31 cellular contexts compared by ENCODE assay signal in genomic region chr9:137251490-137252268, GRCh38. TPM values are rescaled to one million over a fixed set of nuclear protein-coding genes. Genes with fewer than 3 reads are reported as not detected.
"Had no signal": no experiment of that assay in that cellular context is flagged by ENCODE, and none has a peak within 500 bp of the region (broad histone marks: within the 10 kb centered on the region; RNA-seq: fewer than 3 reads in every experiment).

No MANE protein-coding gene starts in this region.

- H3K4me3 Mint-ChIP-seq: activated CD8-positive, alpha-beta T cell treated with anti-CD3 and anti-CD28 coated beads, Interleukin-2, amount 10 ng/mL, durations not matched to agents 7 days and 5 days; activated naive CD4-positive, alpha-beta T cell treated with anti-CD3 and anti-CD28 coated beads, Interleukin-2, amount 50 U/mL, for 24 hours had no signal

- H3K4me3 ChIP-seq: adrenal gland, ascending aorta, ovary, prostate gland, right atrium auricular region, uterus had no signal

- H3K27ac ChIP-seq: adrenal gland, ascending aorta, brain microvascular endothelial cell, ovary, prostate gland, right atrium auricular region, uterus had no signal

- H3K9me3 Mint-ChIP-seq: activated naive CD4-positive, alpha-beta T cell treated with anti-CD3 and anti-CD28 coated beads, Interleukin-2, amount 50 U/mL, for 24 hours had no signal

- DNase-seq: activated CD4-positive, alpha-beta T cell treated with anti-CD3 and anti-CD28 coated beads for 1 hour; activated CD4-positive, alpha-beta T cell treated with anti-CD3 and anti-CD28 coated beads, Interleukin-2, amount 50 U/mL, for 1 hour; activated CD8-positive, alpha-beta T cell treated with anti-CD3 and anti-CD28 coated beads, Interleukin-2, amount 10 ng/mL, durations not matched to agents 7 days and 5 days; activated gamma-delta T cell treated with Interleukin-2 at 50 U/mL for 16 hours; activated T-cell treated with anti-CD3 and anti-CD28 coated beads, Interleukin-2, amount 50 U/mL, for 1 hour; adrenal gland; brain microvascular endothelial cell; caudate nucleus; dermis blood vessel endothelial cell; effector CD8-positive, alpha-beta T cell; foreskin melanocyte; head of caudate nucleus; hypothalamus; left cardiac atrium; ovary; stimulated activated CD4-positive, alpha-beta T cell treated with anti-CD3 and anti-CD28 coated beads, Interleukin-12 subunit alpha, Interleukin-12 subunit beta, amount 100 ng/mL, for 4 hours; stimulated activated CD4-positive, alpha-beta T cell treated with anti-CD3 and anti-CD28 coated beads, Interleukin-4, amount 100 ng/mL, for 4 hours; stimulated activated naive CD8-positive, alpha-beta T cell treated with anti-CD3 and anti-CD28 coated beads, Interleukin-15, Interleukin-2, amounts not matched to agents 100 U/mL and 50 U/mL, for 24 hours; substantia nigra; T-helper 9 cell; uterus had no signal

- H3K36me3 ChIP-seq: adrenal gland, ovary, prostate gland, uterus had no signal

- H3K36me3 Mint-ChIP-seq: activated naive CD4-positive, alpha-beta T cell treated with anti-CD3 and anti-CD28 coated beads, Interleukin-2, amount 50 U/mL, for 24 hours had no signal

- H3K27ac Mint-ChIP-seq: activated CD8-positive, alpha-beta T cell treated with anti-CD3 and anti-CD28 coated beads, Interleukin-2, amount 10 ng/mL, durations not matched to agents 7 days and 5 days; activated naive CD4-positive, alpha-beta T cell treated with anti-CD3 and anti-CD28 coated beads, Interleukin-2, amount 50 U/mL, for 24 hours had no signal

- ATAC-seq: activated CD8-positive, alpha-beta T cell treated with anti-CD3 and anti-CD28 coated beads, Interleukin-2, amount 10 ng/mL, durations not matched to agents 7 days and 5 days; left cardiac atrium; stimulated activated naive CD8-positive, alpha-beta T cell treated with anti-CD3 and anti-CD28 coated beads, Interleukin-15, Interleukin-2, amounts not matched to agents 100 U/mL and 50 U/mL, for 24 hours had no signal

- H3K27me3 ChIP-seq: adrenal gland, ascending aorta, brain microvascular endothelial cell, ovary, right atrium auricular region, uterus had no signal

- H3K9me3 ChIP-seq: adrenal gland, ascending aorta, ovary, prostate gland, right atrium auricular region, uterus had no signal

- H3K27me3 Mint-ChIP-seq: activated naive CD4-positive, alpha-beta T cell treated with anti-CD3 and anti-CD28 coated beads, Interleukin-2, amount 50 U/mL, for 24 hours had no signal

RNA-seq across cellular contexts. Expression of gene STPG3, which starts 0.6 kb away (rescaled TPM):
- total RNA-seq: activated CD8-positive, alpha-beta T cell treated with anti-CD3 and anti-CD28 coated beads, Interleukin-2, amount 10 ng/mL, durations not matched to agents 7 days and 5 days; ascending aorta; liver; mononuclear cell; myocyte; ovary; right atrium auricular region; skeletal muscle tissue; uterus had no signal
- polyA plus RNA-seq: esophagus, liver, ovary had no signal

RNA-seq across cellular contexts. Expression of gene SLC34A3, which starts 21.0 kb away (rescaled TPM):
- total RNA-seq: activated CD8-positive, alpha-beta T cell treated with anti-CD3 and anti-CD28 coated beads, Interleukin-2, amount 10 ng/mL, durations not matched to agents 7 days and 5 days; adrenal gland; ascending aorta; dermis blood vessel endothelial cell; left cardiac atrium; liver; mononuclear cell; right atrium auricular region; skeletal muscle tissue; T-helper 1 cell treated with Interleukin-12 subunit alpha and Interleukin-12 subunit beta and Interleukin-4 antibody, amounts not matched to agents 30 ng/mL and 1 ng/mL, for 36 hours had no signal
- polyA plus RNA-seq: adrenal gland, liver, ovary had no signal

RNA-seq across cellular contexts. Expression of gene RNF224, which starts 24.4 kb away (rescaled TPM):
- total RNA-seq: activated CD8-positive, alpha-beta T cell treated with anti-CD3 and anti-CD28 coated beads, Interleukin-2, amount 10 ng/mL, durations not matched to agents 7 days and 5 days; adrenal gland; ascending aorta; dermis blood vessel endothelial cell; left cardiac atrium; liver; myocyte; prostate gland; right atrium auricular region; skeletal muscle tissue; T-helper 1 cell treated with Interleukin-12 subunit alpha and Interleukin-12 subunit beta and Interleukin-4 antibody, amounts not matched to agents 30 ng/mL and 1 ng/mL, for 36 hours had no signal
- polyA plus RNA-seq: adrenal gland, liver, ovary had no signal
